In genomic region chr3:13894812-13895154, GRCh38 we compare ENCODE assay signal across 8 cellular contexts. TPM values are rescaled to one million over a fixed set of nuclear protein-coding genes. Genes with fewer than 3 reads are reported as not detected.
DNase-seq lines count a peak whose midpoint lies in the region; ATAC-seq, FAIRE-seq and TF ChIP-seq lines count a peak whose summit lies in the region.

No MANE protein-coding gene starts in this region.

- no peak overlapping the region for H3K4me3 ChIP-seq in GM12878
- peak overlapping the region; percentile 63 to 75 for H3K4me3 ChIP-seq in tibial artery

- no peak for TF ChIP-seq POLR2A in GM12878 (IDR thresholded peaks at IDR 0.05; ENCODE audit: low read depth, low read length)

- no peak for FAIRE-seq in GM12878 (lab: Jason Lieb, UNC)

- TF ChIP-seq CTCF in GM12878 (IDR thresholded peaks at IDR 0.05 in 2 of 3, conservative IDR thresholded peaks at IDR 0.05 in 1 of 3; ENCODE audit: control insufficient read depth in 2 of 3, extremely low read depth in 1 of 3, insufficient read depth in 1 of 3, low read depth in 3 of 3, low read length in 3 of 3): no peak
- TF ChIP-seq CTCF in tibial artery (IDR thresholded peaks at IDR 0.05): no peak
- TF ChIP-seq CTCF in GM13977 (IDR thresholded peaks at IDR 0.05; ENCODE audit: extremely low read depth, insufficient read depth, missing control alignments): no peak

- peaks cover 19% of the 10 kb centered on the region for H3K9me3 Mint-ChIP-seq in activated T-cell treated with anti-CD3 and anti-CD28 coated beads, Interleukin-2, amount 50 U/mL, for 24 hours
- H3K9me3 Mint-ChIP-seq in memory B cell: peaks cover 13% of the 10 kb centered on the region

- H4K20me1 ChIP-seq in GM12878 (ENCODE audit: control insufficient read depth, insufficient read depth): no peaks in the 10 kb centered on the region

- DNase-seq in activated T-cell treated with anti-CD3 and anti-CD28 coated beads, Interleukin-2, amount 50 U/mL, for 24 hours: no peak
- DNase-seq in activated T-cell treated with anti-CD3 and anti-CD28 coated beads, Interleukin-2, amount 50 U/mL, for 48 hours: no peak
- DNase-seq in GM12878 (ENCODE audit: low read depth, low spot score) (no peak), memory B cell (ENCODE audit: low spot score in 2 of 2) (no peak), tibial artery (no peak), GM13977 (ENCODE audit: low spot score) (no peak), COLO668 (lab: John Stamatoyannopoulos, UW; ENCODE audit: unreplicated experiment) (no peak), NCI-H146 treated with DMSO at 0.1 percent for 48 hours (lab: John Stamatoyannopoulos, UW; ENCODE audit: unreplicated experiment) (no peak)

- CTCF ChIA-PET in GM12878 (lab: Yijun Ruan, JAX): interaction anchor here (0.6 kb wide), 1 partner anchor 10 kb away, joined by 3 read pairs; no protein-coding TSS in a partner anchor

- H3K27ac Mint-ChIP-seq in activated T-cell treated with anti-CD3 and anti-CD28 coated beads, Interleukin-2, amount 50 U/mL, for 24 hours: peak overlapping the region; percentile 86
- no peak overlapping the region for H3K27ac Mint-ChIP-seq in memory B cell

- H3K36me3 ChIP-seq in GM12878 (ENCODE audit: control insufficient read depth in 2 of 2, insufficient read depth in 2 of 2, low read length in 1 of 2): no peaks in the 10 kb centered on the region
- no peaks in the 10 kb centered on the region for H3K36me3 ChIP-seq in tibial artery

- no peaks in the 10 kb centered on the region for H3K27me3 Mint-ChIP-seq in activated T-cell treated with anti-CD3 and anti-CD28 coated beads, Interleukin-2, amount 50 U/mL, for 24 hours
- H3K27me3 Mint-ChIP-seq in memory B cell: peaks cover 14% of the 10 kb centered on the region

- H3K27me3 ChIP-seq in GM12878 (replicated peaks in 1 of 2; ENCODE audit: control insufficient read depth in 2 of 2, insufficient read depth in 2 of 2, low read length in 1 of 2): peaks cover 0 to 3% of the 10 kb centered on the region in 2 experiments; a peak in 1 of 4 replicates
- H3K27me3 ChIP-seq in tibial artery: no peaks in the 10 kb centered on the region

- peak overlapping the region; percentile 85 for H3K4me3 Mint-ChIP-seq in activated T-cell treated with anti-CD3 and anti-CD28 coated beads, Interleukin-2, amount 50 U/mL, for 24 hours
- H3K4me3 Mint-ChIP-seq in memory B cell: peak overlapping the region; percentile 84

- no peak for TF ChIP-seq EP300 in GM12878 (IDR thresholded peaks at IDR 0.05; ENCODE audit: borderline replicate concordance in 1 of 2, control insufficient read depth in 1 of 2, low read depth in 2 of 2, low read length in 2 of 2)

- H3K27ac ChIP-seq in GM12878 (ENCODE audit: control insufficient read depth, insufficient read depth) (no peak overlapping the region), tibial artery (peak overlapping the region; percentile 75 to 81)

- SMC1A ChIA-PET in GM12878 (lab: Charles Lee; ENCODE audit: uncharacterized antibody, unreplicated experiment): no interaction called here

- H3K79me2 ChIP-seq in GM12878 (ENCODE audit: control insufficient read depth, insufficient read depth, low read length): no peaks in the 10 kb centered on the region

- no peak for TF ChIP-seq RAD21 in GM12878 (IDR thresholded peaks at IDR 0.05; ENCODE audit: insufficient read depth, low read depth, low read length)

- POLR2A ChIA-PET in GM12878 (lab: Charles Lee): no interaction called here

- no TSS peak for BruUV-seq in GM12878 (replicated peaks; lab: Mats Ljungman, UMichigan)

- H2AFZ ChIP-seq in GM12878 (ENCODE audit: control insufficient read depth, low read depth, low read length): peak overlapping the region; percentile 90; the same call in 1 of the 2 replicates

- ATAC-seq in GM12878: no peak
- ATAC-seq in memory B cell (ENCODE audit: low read depth): no peak

- H3K4me1 ChIP-seq in GM12878 (ENCODE audit: control insufficient read depth, insufficient read depth, low read length) (no peaks in the 10 kb centered on the region), tibial artery (peaks cover 0 to 19% (median 12%) of the 10 kb centered on the region in 4 donors)

- in situ Hi-C loops in GM12878 (cut with MboI): loop anchor here (5.0 kb wide), 2 partner anchors 223 to 568 kb away; no protein-coding TSS in a partner anchor
- in situ Hi-C loops in GM13977 (cut with MboI; ENCODE audit: low pct_unique_long_range_greater_than_20kb, low sequenced_read_pairs, unreplicated experiment): no loop called here

- RAD21 ChIA-PET in GM12878 (lab: Charles Lee; ENCODE audit: unreplicated experiment): no interaction called here

- 91% methylated on average over 20 of the region's 20 CpGs for WGBS in GM12878 (ENCODE audit: insufficient coverage, insufficient replicate concordance, low lambda C conversion rate, missing lambda C conversion rate)

- H3K9me3 ChIP-seq in GM12878 (replicated peaks; ENCODE audit: control insufficient read depth, insufficient read depth, low read length): no peaks in the 10 kb centered on the region; the same call in 1 of the 3 replicates
- H3K9me3 ChIP-seq in tibial artery: no peaks in the 10 kb centered on the region

- intact Hi-C loops in GM12878 (cut with micrococcal nuclease; ENCODE audit: unreplicated experiment): loop anchor here (5.0 to 10.0 kb wide), 3 partner anchors 228 to 573 kb away; partner anchors contain the start of gene CHCHD4
- intact Hi-C loops in tibial artery (cut with DNase I; ENCODE audit: low total_unique reads): loop anchor here (5.0 to 10.0 kb wide), 5 partner anchors 233 to 750 kb away; partner anchors contain the start of genes LSM3, TMEM43 and XPC

- H3K36me3 Mint-ChIP-seq in activated T-cell treated with anti-CD3 and anti-CD28 coated beads, Interleukin-2, amount 50 U/mL, for 24 hours (ENCODE audit: low read depth): peaks cover 8% of the 10 kb centered on the region
- H3K36me3 Mint-ChIP-seq in memory B cell: peaks cover 9% of the 10 kb centered on the region

- H3K4me1 Mint-ChIP-seq in activated T-cell treated with anti-CD3 and anti-CD28 coated beads, Interleukin-2, amount 50 U/mL, for 24 hours (ENCODE audit: low read depth): peaks cover 35% of the 10 kb centered on the region
- peaks cover 9% of the 10 kb centered on the region for H3K4me1 Mint-ChIP-seq in memory B cell

- H3K4me2 ChIP-seq in GM12878 (ENCODE audit: control insufficient read depth, insufficient read depth): peak overlapping the region; percentile 85

- no peak overlapping the region for H3K9ac ChIP-seq in GM12878 (ENCODE audit: control insufficient read depth, insufficient read depth, low read length)

TF ChIP-seq in GM12878, 131 proteins besides CTCF, POLR2A, EP300 and RAD21:
- TF ChIP-seq MYB (IDR thresholded peaks at IDR 0.05; ENCODE audit: borderline replicate concordance, low read depth, low read length) (no peak), ZBTB4 (CRISPR knock-in tag; IDR thresholded peaks at IDR 0.05) (no peak), POLR2AphosphoS5 (IDR thresholded peaks at IDR 0.05; ENCODE audit: low read length) (no peak), BCL11A (IDR thresholded peaks at IDR 0.05; ENCODE audit: low read depth, low read length) (no peak), ZSCAN29 (IDR thresholded peaks at IDR 0.05) (no peak)

RNA-seq across cellular contexts. Expression of gene WNT7A, which starts 14.9 kb away (rescaled TPM):
- not detected in 2 replicates for total RNA-seq in GM12878 (2013; cell fraction: nucleolus; rRNA removed)
- total RNA-seq in GM12878 (2014; rRNA removed): not detected in 2 replicates
- total RNA-seq in GM12878 (2014; rRNA removed; fragmentation: Illumina TruSeq; extraction: Trizol): not detected in 2 replicates
- 0.08 TPM in 1 of 2 replicates, not detected in the other for total RNA-seq in GM12878 (2021)
- polyA plus RNA-seq in GM12878 (2011; ENCODE audit: low read depth): not detected
- not detected in 2 replicates for polyA plus RNA-seq in GM12878 (2011; rRNA removed)
- polyA plus RNA-seq in GM12878 (2011; cell fraction: cytosol; rRNA removed): 0.01 TPM in 1 of 2 replicates, not detected in the other
- not detected in 2 replicates for polyA plus RNA-seq in GM12878 (2011; cell fraction: nucleus; rRNA removed)
- not detected in 2 replicates for polyA plus RNA-seq in GM12878 (2012)
- not detected in 2 replicates for polyA plus RNA-seq in GM12878 (2014; fragmentation: Illumina TruSeq; extraction: Trizol)
- not detected for polyA plus RNA-seq in GM12878 (2014; fragmentation: Nextera tagmentation; extraction: Ambion mirVana)
- polyA plus RNA-seq in GM12878 (2014; rRNA removed): not detected in 2 replicates
- not detected for polyA plus RNA-seq in GM12878 (2016; fragmentation: Nextera tagmentation; extraction: Ambion mirVana)
- not detected in 2 replicates for polyA minus RNA-seq in GM12878 (2011; rRNA and poly(A)+ RNA removed)
- not detected in 2 replicates for polyA minus RNA-seq in GM12878 (2011; cell fraction: cytosol; rRNA and poly(A)+ RNA removed)
- not detected in 2 replicates for polyA minus RNA-seq in GM12878 (2011; cell fraction: nucleus; rRNA and poly(A)+ RNA removed)
